In the genomic region with DNA sequence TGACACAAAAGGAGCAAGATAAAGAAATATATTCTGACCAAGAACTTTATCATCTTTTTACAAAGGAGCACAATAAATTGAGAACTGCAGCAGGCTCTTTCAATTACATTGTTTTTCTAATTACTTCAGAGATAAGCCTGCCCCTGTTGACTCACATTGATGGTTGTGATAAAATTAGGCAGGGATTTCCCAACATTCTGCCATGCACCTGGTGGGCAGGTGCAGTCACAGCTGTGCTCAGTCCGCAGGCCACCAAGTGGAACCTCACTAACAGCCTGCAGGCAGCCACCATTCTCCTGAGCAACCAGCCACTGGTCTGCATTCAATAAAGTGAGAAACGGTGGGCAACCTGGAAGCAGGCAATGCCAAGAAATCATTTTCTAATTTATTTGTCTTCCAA, we compare ENCODE assay signal across 24 cellular contexts. TPM values are rescaled to one million over a fixed set of nuclear protein-coding genes. Genes with fewer than 3 reads are reported as not detected.
A peak's percentile ranks its signal among the peaks of the same experiment; 100 is the strongest.
DNase-seq lines count a peak whose midpoint lies in the region; ATAC-seq and TF ChIP-seq lines count a peak whose summit lies in the region.
"Had no signal": no experiment of that assay in that cellular context is flagged by ENCODE, and none has a peak within 500 bp of the region (broad histone marks: within the 10 kb centered on the region; RNA-seq: fewer than 3 reads in every experiment).

No MANE protein-coding gene starts in this region.

- H3K9me2 ChIP-seq in DOHH2 (replicated peaks; ENCODE audit: control insufficient read depth, low read length) (no peaks in the 10 kb centered on the region), SU-DHL-6 (replicated peaks; ENCODE audit: insufficient read depth, low read length) (no peaks in the 10 kb centered on the region)

- CTCF ChIA-PET in CD4-positive, alpha-beta T cell (lab: Charles Lee) = interaction anchor here (0.6 kb wide), 1 partner anchor 9 kb away, joined by 3 read pairs; no protein-coding TSS in a partner anchor
- CTCF ChIA-PET in activated CD8-positive, alpha-beta memory T cell treated with anti-CD3 and anti-CD28 coated beads, Interleukin-2, amount 10 ng/mL, durations not matched to agents 7 days and 5 days (lab: Charles Lee) = interaction anchor here (0.8 to 1.9 kb wide), 5 partner anchors 10 to 99 kb away, joined by 3 to 8 read pairs (median 3); no protein-coding TSS in a partner anchor
- CTCF ChIA-PET in A673 (lab: Charles Lee) = no interaction called here

- BruUV-seq in A673 (replicated peaks; lab: Mats Ljungman, UMichigan) = no TSS peak

- H3K36me3 Mint-ChIP-seq in CD4-positive, alpha-beta T cell (ENCODE audit: low read depth) = no peaks in the 10 kb centered on the region
- peaks cover 36% of the 10 kb centered on the region for H3K36me3 Mint-ChIP-seq in activated CD8-positive, alpha-beta memory T cell treated with anti-CD3 and anti-CD28 coated beads, Interleukin-2, amount 10 ng/mL, durations not matched to agents 7 days and 5 days
- H3K36me3 Mint-ChIP-seq: CD8-positive, alpha-beta T cell had no signal

- H3K4me1 ChIP-seq in DOHH2 (ENCODE audit: control insufficient read depth, low read length) (peaks cover 43% of the 10 kb centered on the region), A673 (ENCODE audit: insufficient read depth, low read length, poor library complexity, severe bottlenecking) (no peaks in the 10 kb centered on the region)

- H3K27me3 ChIP-seq in CD4-positive, alpha-beta T cell (ENCODE audit: control insufficient read depth, insufficient read depth, low read length) = no peaks in the 10 kb centered on the region
- H3K27me3 ChIP-seq in DOHH2 (ENCODE audit: control insufficient read depth, low read length) (no peaks in the 10 kb centered on the region), SU-DHL-6 (ENCODE audit: low read length) (no peaks in the 10 kb centered on the region), A673 (replicated peaks; ENCODE audit: insufficient read depth, low read depth, low read length, poor library complexity) (no peaks in the 10 kb centered on the region)
- H3K27me3 ChIP-seq: cardiac muscle cell, right atrium auricular region, upper lobe of left lung had no signal

- no peak overlapping the region for H3K27ac ChIP-seq in CD4-positive, alpha-beta T cell (ENCODE audit: low read depth, low read length)
- H3K27ac ChIP-seq in DOHH2 (ENCODE audit: low read depth, low read length) (peak overlapping the region; percentile 63), SU-DHL-6 (ENCODE audit: low read depth, low read length) (peak overlapping the region; percentile 72), A673 (ENCODE audit: low read depth, low read length, poor library complexity, severe bottlenecking) (no peak overlapping the region)
- H3K27ac ChIP-seq: cardiac muscle cell, lower lobe of right lung, right atrium auricular region, SK-N-MC, upper lobe of left lung had no signal

- H3K9ac ChIP-seq in SU-DHL-6 (ENCODE audit: low read length) = no peak overlapping the region

- intact Hi-C loops in CD4-positive, alpha-beta T cell (cut with DNase I, micrococcal nuclease) = no loop called here
- intact Hi-C loops in A673 (cut with micrococcal nuclease; ENCODE audit: unreplicated experiment) = no loop called here

- peak overlapping the region; percentile 23 for H3K27ac Mint-ChIP-seq in CD4-positive, alpha-beta T cell
- no peak overlapping the region for H3K27ac Mint-ChIP-seq in activated CD8-positive, alpha-beta memory T cell treated with anti-CD3 and anti-CD28 coated beads, Interleukin-2, amount 10 ng/mL, durations not matched to agents 7 days and 5 days
- H3K27ac Mint-ChIP-seq: activated CD8-positive, alpha-beta T cell treated with anti-CD3 and anti-CD28 coated beads, Interleukin-2, amount 10 ng/mL, durations not matched to agents 7 days and 5 days; CD8-positive, alpha-beta T cell; HFFc6 had no signal

- H3K4me3 Mint-ChIP-seq in CD4-positive, alpha-beta T cell = peak overlapping the region; percentile 51
- H3K4me3 Mint-ChIP-seq in activated CD8-positive, alpha-beta memory T cell treated with anti-CD3 and anti-CD28 coated beads, Interleukin-2, amount 10 ng/mL, durations not matched to agents 7 days and 5 days = no peak overlapping the region
- H3K4me3 Mint-ChIP-seq: activated CD8-positive, alpha-beta T cell treated with anti-CD3 and anti-CD28 coated beads, Interleukin-2, amount 10 ng/mL, durations not matched to agents 7 days and 5 days; activated T-cell treated with anti-CD3 and anti-CD28 coated beads, Interleukin-2, amount 50 U/mL, for 4 hours; CD8-positive, alpha-beta T cell; HFFc6 had no signal

- no peaks in the 10 kb centered on the region for H3F3A ChIP-seq in DOHH2 (ENCODE audit: control insufficient read depth, insufficient read depth)
- H3F3A ChIP-seq in SU-DHL-6 (ENCODE audit: insufficient read depth) = peaks cover 22% of the 10 kb centered on the region

- H2AFZ ChIP-seq in SU-DHL-6 (ENCODE audit: low read depth, low read length, severe bottlenecking) = no peak overlapping the region

- H3K79me2 ChIP-seq in DOHH2 (ENCODE audit: control insufficient read depth, low read length) (peaks cover 86% of the 10 kb centered on the region), SU-DHL-6 (ENCODE audit: insufficient read depth, low read length) (peaks cover 38% of the 10 kb centered on the region)

- H3K4me2 ChIP-seq in DOHH2 (ENCODE audit: low read length) (peak overlapping the region; percentile 87), SU-DHL-6 (ENCODE audit: low read depth, low read length, poor library complexity, severe bottlenecking) (peak overlapping the region; percentile 51)

- peaks cover 14% of the 10 kb centered on the region for H3K4me1 Mint-ChIP-seq in CD4-positive, alpha-beta T cell (ENCODE audit: low read depth)
- peaks cover 18% of the 10 kb centered on the region for H3K4me1 Mint-ChIP-seq in activated CD8-positive, alpha-beta memory T cell treated with anti-CD3 and anti-CD28 coated beads, Interleukin-2, amount 10 ng/mL, durations not matched to agents 7 days and 5 days

- H3K36me3 ChIP-seq in DOHH2 (ENCODE audit: control insufficient read depth, low read length) (peaks cover 91% of the 10 kb centered on the region), SU-DHL-6 (ENCODE audit: low read length) (peaks cover 24% of the 10 kb centered on the region), A673 (ENCODE audit: insufficient read depth, low read length, poor library complexity, severe bottlenecking) (peaks cover 55% of the 10 kb centered on the region)
- H3K36me3 ChIP-seq: cardiac muscle cell, lower lobe of right lung, right atrium auricular region, upper lobe of left lung had no signal

- DNase-seq in CD4-positive, alpha-beta T cell = no peak
- DNase-seq in NCI-H345 (lab: John Stamatoyannopoulos, UW) (peak; percentile 15), DMS114 treated with DMSO at 0.1 percent for 48 hours (lab: John Stamatoyannopoulos, UW; ENCODE audit: unreplicated experiment) (no peak), A673 (ENCODE audit: low spot score) (no peak)
- DNase-seq in activated CD8-positive, alpha-beta memory T cell treated with anti-CD3 and anti-CD28 coated beads, Interleukin-2, amount 10 ng/mL, durations not matched to agents 7 days and 5 days = no peak
- DNase-seq: activated CD4-positive, CD25-positive, alpha-beta regulatory T cell; activated CD8-positive, alpha-beta T cell treated with anti-CD3 and anti-CD28 coated beads, Interleukin-2, amount 10 ng/mL, durations not matched to agents 7 days and 5 days; activated naive CD4-positive, alpha-beta T cell treated with Interleukin-2 at 50 U/mL for 16 hours; activated T-cell treated with anti-CD3 and anti-CD28 coated beads, Interleukin-2, amount 50 U/mL, for 4 hours; CD8-positive, alpha-beta T cell; dermis blood vessel endothelial cell; HFFc6; lower lobe of right lung; NCI-H1436 treated with DMSO at 0.1 percent for 48 hours; NCI-H526; PC-3; T-helper 9 cell; upper lobe of left lung had no signal

- H3K4me3 ChIP-seq in DOHH2 (ENCODE audit: low read length) = peak overlapping the region; percentile 97
- no peak overlapping the region for H3K4me3 ChIP-seq in SU-DHL-6 (ENCODE audit: insufficient read depth, low read length, poor library complexity, severe bottlenecking)
- no peak overlapping the region for H3K4me3 ChIP-seq in A673 (ENCODE audit: low read depth, low read length, poor library complexity, severe bottlenecking)
- H3K4me3 ChIP-seq: cardiac muscle cell, lower lobe of right lung, right atrium auricular region, SK-N-MC, upper lobe of left lung had no signal

- no peak for ATAC-seq in CD4-positive, alpha-beta T cell (ENCODE audit: poor library complexity)
- no peak for ATAC-seq in activated CD8-positive, alpha-beta memory T cell treated with anti-CD3 and anti-CD28 coated beads, Interleukin-2, amount 10 ng/mL, durations not matched to agents 7 days and 5 days
- no peak for ATAC-seq in HG03139 (IDR thresholded peaks at IDR 0.05; ENCODE audit: unreplicated experiment)
- ATAC-seq: activated CD8-positive, alpha-beta T cell treated with anti-CD3 and anti-CD28 coated beads, Interleukin-2, amount 10 ng/mL, durations not matched to agents 7 days and 5 days; activated T-cell treated with anti-CD3 and anti-CD28 coated beads, Interleukin-2, amount 50 U/mL, for 4 hours; CD8-positive, alpha-beta T cell; lower lobe of right lung; PC-3 had no signal

- no peaks in the 10 kb centered on the region for H3K9me3 ChIP-seq in CD4-positive, alpha-beta T cell (ENCODE audit: control insufficient read depth, low read length)
- H3K9me3 ChIP-seq in DOHH2 (ENCODE audit: control insufficient read depth, insufficient read depth, low read length) = no peaks in the 10 kb centered on the region
- H3K9me3 ChIP-seq in SU-DHL-6 (ENCODE audit: insufficient read depth, low read length) = no peaks in the 10 kb centered on the region
- H3K9me3 ChIP-seq in A673 (ENCODE audit: low read depth, low read length, poor library complexity, severe bottlenecking) = no peaks in the 10 kb centered on the region
- H3K9me3 ChIP-seq: lower lobe of right lung, right atrium auricular region, upper lobe of left lung had no signal

- no peak for TF ChIP-seq CTCF in CD4-positive, alpha-beta T cell (IDR thresholded peaks at IDR 0.05)
- TF ChIP-seq CTCF in DOHH2 (IDR thresholded peaks at IDR 0.05; ENCODE audit: low read depth, low read length, poor library complexity, severe bottlenecking) = no peak
- TF ChIP-seq CTCF in SU-DHL-6 (IDR thresholded peaks at IDR 0.05; ENCODE audit: insufficient read depth, low read length, poor library complexity, severe bottlenecking) = no peak
- TF ChIP-seq CTCF in A673 (conservative IDR thresholded peaks at IDR 0.05; ENCODE audit: low read depth, low read length) = no peak

- H3K27me3 Mint-ChIP-seq in CD4-positive, alpha-beta T cell = no peaks in the 10 kb centered on the region
- no peaks in the 10 kb centered on the region for H3K27me3 Mint-ChIP-seq in activated CD8-positive, alpha-beta memory T cell treated with anti-CD3 and anti-CD28 coated beads, Interleukin-2, amount 10 ng/mL, durations not matched to agents 7 days and 5 days

- POLR2A ChIA-PET in CD4-positive, alpha-beta T cell (lab: Charles Lee) = interaction anchor here (1.5 kb wide), 1 partner anchor 62 kb away, joined by 9 read pairs; the partner anchor contains the start of gene TCF25
- POLR2A ChIA-PET in A673 (lab: Charles Lee; ENCODE audit: low non-redundant PET) = no interaction called here

- H3K9me3 Mint-ChIP-seq in CD4-positive, alpha-beta T cell = no peaks in the 10 kb centered on the region
- H3K9me3 Mint-ChIP-seq in activated CD8-positive, alpha-beta memory T cell treated with anti-CD3 and anti-CD28 coated beads, Interleukin-2, amount 10 ng/mL, durations not matched to agents 7 days and 5 days (ENCODE audit: low read depth) = no peaks in the 10 kb centered on the region
- H3K9me3 Mint-ChIP-seq: activated T-cell treated with anti-CD3 and anti-CD28 coated beads, Interleukin-2, amount 50 U/mL, for 4 hours; CD8-positive, alpha-beta T cell; HFFc6 had no signal

- 0 out of 2 replicates have a peak, but pooled peaks cover 16% of the 10 kb centered on the region for H4K20me1 ChIP-seq in DOHH2 (ENCODE audit: control insufficient read depth, insufficient read depth, low read depth, low read length)
- peaks cover 8% of the 10 kb centered on the region; the same call in 1 of the 2 replicates for H4K20me1 ChIP-seq in SU-DHL-6 (ENCODE audit: low read depth, low read length)

RNA-seq across cellular contexts. Expression of gene FANCA, which starts 5.1 kb away (rescaled TPM):
- 1 to 10 TPM; 4.1 to 5.0 TPM for total RNA-seq in CD4-positive, alpha-beta T cell
- 100 to 1,000 TPM; 135 to 202 TPM for total RNA-seq in activated CD8-positive, alpha-beta memory T cell treated with anti-CD3 and anti-CD28 coated beads, Interleukin-2, amount 10 ng/mL, durations not matched to agents 7 days and 5 days
- 198 and 207 TPM in 2 replicates for total RNA-seq in A673 (2021)

RNA-seq across cellular contexts. Expression of gene SPIRE2, which starts 17.0 kb away (rescaled TPM):
- 1 to 10 TPM; 1.1 TPM for total RNA-seq in CD4-positive, alpha-beta T cell
- total RNA-seq in activated CD8-positive, alpha-beta memory T cell treated with anti-CD3 and anti-CD28 coated beads, Interleukin-2, amount 10 ng/mL, durations not matched to agents 7 days and 5 days = under 1 TPM; 0.44 to 0.80 TPM
- total RNA-seq in A673 (2021) = 18.9 and 20.6 TPM in 2 replicates

Comparison
In these comparisons a context has a peak if more than half of its experiments do, and no peak if none do; other contexts are left out.
1. H3K27ac ChIP-seq: peak in DOHH2 (single experiment) and SU-DHL-6 (single experiment); none in CD4-positive, alpha-beta T cell (single experiment) and A673 (single experiment).
2. RNA of gene FANCA, which starts 5.1 kb away (total RNA-seq): 198 to 207 TPM in A673 and 135 to 202 TPM in activated CD8-positive, alpha-beta memory T cell treated with anti-CD3 and anti-CD28 coated beads, Interleukin-2, amount 10 ng/mL, durations not matched to agents 7 days and 5 days; 4.1 to 5.0 TPM in CD4-positive, alpha-beta T cell; every median in the first group is over 10 times any median in the second.